ENCODE assay signal across 1 cellular context in the genomic region with DNA sequence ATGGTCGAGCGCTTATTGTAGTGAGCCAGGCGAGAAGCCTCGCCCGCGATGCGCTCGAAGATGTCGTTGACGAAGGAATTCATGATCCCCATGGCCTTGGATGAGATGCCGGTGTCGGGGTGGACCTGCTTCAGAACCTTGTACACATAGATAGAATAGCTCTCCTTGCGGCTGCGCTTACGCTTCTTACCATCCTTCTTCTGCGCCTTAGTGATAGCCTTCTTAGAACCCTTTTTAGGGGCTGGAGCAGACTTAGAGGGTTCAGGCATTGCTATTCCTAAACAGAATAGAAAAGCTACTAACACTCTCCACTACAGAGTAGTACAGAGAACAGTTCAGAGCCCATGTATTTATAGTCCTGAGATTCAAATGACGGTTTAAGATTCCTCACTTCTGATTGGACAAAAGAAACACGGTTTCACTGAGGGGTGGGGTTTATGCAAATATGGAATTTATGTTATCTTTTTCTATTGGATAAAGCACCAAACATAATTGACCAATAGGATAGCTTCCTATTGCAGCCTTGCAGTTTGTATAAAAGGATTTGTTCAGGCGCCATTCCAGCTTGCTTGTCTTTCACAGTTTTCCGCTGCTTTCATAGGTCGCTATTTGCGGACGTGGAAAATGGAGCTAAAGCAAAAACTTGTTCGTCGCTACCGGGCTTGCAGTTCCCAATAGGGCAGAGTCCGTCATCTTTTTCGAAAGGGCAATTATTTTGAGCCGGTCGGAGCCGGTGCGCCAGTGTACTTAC.
TF ChIP-seq lines count a peak whose summit lies in the region.

No MANE protein-coding gene starts in this region.

TF ChIP-seq in IMR-90, 13 proteins besides CTCF, POLR2A, EP300 and RAD21:
- no peak for TF ChIP-seq RCOR1 (IDR thresholded peaks at IDR 0.05; ENCODE audit: insufficient replicate concordance, low read length)
- TF ChIP-seq CHD1 (IDR thresholded peaks at IDR 0.05; ENCODE audit: low read depth, low read length): no peak
- TF ChIP-seq CEBPB (IDR thresholded peaks at IDR 0.05; ENCODE audit: low read depth, low read length): no peak
- peak; percentile 66; the same call in 1 of the 2 replicates for TF ChIP-seq RFX5 (IDR thresholded peaks at IDR 0.05; ENCODE audit: low read depth, low read length)
- TF ChIP-seq FOS (IDR thresholded peaks at IDR 0.05; ENCODE audit: low read depth, low read length): peak; percentile 39; the same call in 1 of the 2 replicates
